In the genomic region with DNA sequence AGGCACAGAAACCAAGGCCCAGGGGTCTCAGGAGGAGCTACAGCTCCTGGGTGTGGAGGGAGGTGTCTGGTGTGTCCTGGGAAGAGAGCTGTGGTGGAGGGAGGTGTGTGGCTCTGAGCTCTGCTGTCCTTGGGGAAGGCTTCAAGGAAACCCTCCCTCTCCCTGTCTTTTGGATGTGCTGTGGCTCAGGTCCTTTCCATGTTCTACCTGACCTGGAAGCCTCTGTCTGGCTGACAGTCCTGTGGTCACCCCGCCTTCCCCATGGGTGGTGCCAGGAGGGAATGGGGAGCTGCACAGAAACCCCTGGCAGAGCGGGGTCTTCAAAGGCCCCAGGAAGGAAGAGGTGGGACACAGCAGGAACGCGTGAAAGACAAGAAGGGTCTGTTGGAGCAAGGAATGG, we compare ENCODE assay signal across 18 cellular contexts. TPM values are rescaled to one million over a fixed set of nuclear protein-coding genes. Genes with fewer than 3 reads are reported as not detected.
DNase-seq lines count a peak whose midpoint lies in the region; ATAC-seq and TF ChIP-seq lines count a peak whose summit lies in the region.
"Had no signal": no experiment of that assay in that cellular context is flagged by ENCODE, and none has a peak within 500 bp of the region (broad histone marks: within the 10 kb centered on the region; RNA-seq: fewer than 3 reads in every experiment).

No MANE protein-coding gene starts in this region.

- H4K20me1 ChIP-seq in BLaER1 treated with 17β-estradiol and CSF1 and Interleukin-3, amounts not matched to agents 10 nM and 100 nM: 0 out of 22 replicates have a peak, but pooled peaks cover 0 to 4% (median 0%) of the 10 kb centered on the region in 11 experiments

- intact Hi-C loops in esophagus muscularis mucosa (cut with DNase I) (no loop called here), transverse colon (cut with DNase I; ENCODE audit: low total_unique reads) (no loop called here), left cardiac atrium (cut with DNase I) (no loop called here)

- DNase-seq in esophagus muscularis mucosa (ENCODE audit: extremely low spot score) (peak; percentile 77), transverse colon (no peak), kidney glomerular epithelial cell (lab: John Stamatoyannopoulos, UW) (no peak), SW 1271 (lab: John Stamatoyannopoulos, UW) (no peak), left cardiac atrium (no peak)
- DNase-seq: CD4-positive, alpha-beta T cell; CD8-positive, alpha-beta memory T cell; DMS 273 treated with DMSO at 0.1 percent for 48 hours; DMS79; EL; GDM1; GM23248; H7; HCEC 1CT had no signal

- no peaks in the 10 kb centered on the region for H3K27me3 ChIP-seq in BLaER1 treated with 17β-estradiol and CSF1 and Interleukin-3, amounts not matched to agents 10 nM and 100 nM
- H3K27me3 ChIP-seq in esophagus muscularis mucosa: peaks cover 0 to 57% (median 0%) of the 10 kb centered on the region in 4 donors
- H3K27me3 ChIP-seq in transverse colon: no peaks in the 10 kb centered on the region

- TF ChIP-seq POLR2A in esophagus muscularis mucosa (IDR thresholded peaks at IDR 0.05; ENCODE audit: low read depth) (no peak), transverse colon (IDR thresholded peaks at IDR 0.05) (no peak)

- no peak for ATAC-seq in left cardiac atrium
- ATAC-seq: GM12878 had no signal

- TF ChIP-seq CTCF in esophagus muscularis mucosa (IDR thresholded peaks at IDR 0.05): no peak
- TF ChIP-seq CTCF in transverse colon (IDR thresholded peaks at IDR 0.05): no peak

- no peak overlapping the region for H3K9ac ChIP-seq in BLaER1 treated with 17β-estradiol and CSF1 and Interleukin-3, amounts not matched to agents 10 nM and 100 nM
- H3K9ac ChIP-seq: GM23248 had no signal

- H3K27ac ChIP-seq in BLaER1 treated with 17β-estradiol and CSF1 and Interleukin-3, amounts not matched to agents 10 nM and 100 nM: no peak overlapping the region
- H3K27ac ChIP-seq in esophagus muscularis mucosa (replicated peaks in 1 of 4): no peak overlapping the region
- H3K27ac ChIP-seq in transverse colon: peak overlapping the region in 3 of 4 donors; percentile 24 to 67 (median 55)
- H3K27ac ChIP-seq: GM23248 had no signal

- WGBS in esophagus muscularis mucosa: 64% methylated on average over 4 of the region's 4 CpGs
- 63 to 92% methylated on average over 2 to 4 of the region's 4 CpGs for WGBS in transverse colon (ENCODE audit: low coverage in 1 of 2), 2 donors

- peak overlapping the region in 8 of 11 experiments; percentile 22 to 56 (median 36); a peak in 16 of 22 replicates for H3K4me2 ChIP-seq in BLaER1 treated with 17β-estradiol and CSF1 and Interleukin-3, amounts not matched to agents 10 nM and 100 nM

- peaks cover 0 to 18% (median 0%) of the 10 kb centered on the region in 11 experiments; a peak in 5 of 22 replicates for H3K9me3 ChIP-seq in BLaER1 treated with 17β-estradiol and CSF1 and Interleukin-3, amounts not matched to agents 10 nM and 100 nM (replicated peaks in 1 of 11)
- H3K9me3 ChIP-seq in esophagus muscularis mucosa (peaks cover 0 to 25% (median 7%) of the 10 kb centered on the region in 4 donors), transverse colon (no peaks in the 10 kb centered on the region)

- H3K4me1 ChIP-seq in BLaER1 treated with 17β-estradiol and CSF1 and Interleukin-3, amounts not matched to agents 10 nM and 100 nM: peaks cover 9 to 44% (median 39%) of the 10 kb centered on the region in 10 experiments
- H3K4me1 ChIP-seq in esophagus muscularis mucosa (no peaks in the 10 kb centered on the region), transverse colon (no peaks in the 10 kb centered on the region)

- TF ChIP-seq EP300 in esophagus muscularis mucosa (IDR thresholded peaks at IDR 0.05) (no peak), transverse colon (IDR thresholded peaks at IDR 0.05; ENCODE audit: low read depth) (no peak)

- H3K4me3 ChIP-seq in BLaER1 treated with 17β-estradiol and CSF1 and Interleukin-3, amounts not matched to agents 10 nM and 100 nM: no peak overlapping the region
- H3K4me3 ChIP-seq in esophagus muscularis mucosa (no peak overlapping the region), transverse colon (no peak overlapping the region)
- H3K4me3 ChIP-seq: GM12878, GM23248 had no signal

- no peaks in the 10 kb centered on the region for H3K36me3 ChIP-seq in BLaER1 treated with 17β-estradiol and CSF1 and Interleukin-3, amounts not matched to agents 10 nM and 100 nM
- H3K36me3 ChIP-seq in esophagus muscularis mucosa (no peaks in the 10 kb centered on the region), transverse colon (no peaks in the 10 kb centered on the region)

- in situ Hi-C loops in transverse colon (cut with MboI; ENCODE audit: low pct_ligation_motif_present in 1 of 4, low pct_unique_long_range_greater_than_20kb in 1 of 4, low sequenced_read_pairs in 3 of 4): loop anchor here in 1 of 4 donors (10.0 kb wide), 1 partner anchor 136 kb away; no protein-coding TSS in a partner anchor

RNA-seq across cellular contexts. Expression of a gene that starts 0.6 kb away (rescaled TPM):
- total RNA-seq in esophagus muscularis mucosa (1 to 10 TPM in 1 of 4 donors, under 1 TPM in 1, not detected in 2; 0.83 to 2.1 TPM), transverse colon (1,000 to 10,000 TPM in 3 of 4 donors, 10 to 100 TPM in 1; 26.3 to 2,498 (median 1,946) TPM), left cardiac atrium (not detected)
- total RNA-seq: A172; CD4-positive, alpha-beta T cell; CD8-positive, alpha-beta memory T cell; GM12878; GM23248; H1; H7 had no signal

RNA-seq across cellular contexts. Expression of a gene that starts 19.7 kb away (rescaled TPM):
- 1 to 10 TPM in 1 of 4 donors, under 1 TPM in 1, not detected in 2; 0.83 to 2.2 TPM for total RNA-seq in esophagus muscularis mucosa
- 1,000 to 10,000 TPM in 3 of 4 donors, 10 to 100 TPM in 1; 95.5 to 1,964 (median 1,677) TPM for total RNA-seq in transverse colon
- not detected for total RNA-seq in left cardiac atrium
- total RNA-seq: A172; CD4-positive, alpha-beta T cell; CD8-positive, alpha-beta memory T cell; GM23248; H1; H7 had no signal

Comparison
In these comparisons a context has a peak if more than half of its experiments do, and no peak if none do; other contexts are left out.
1. H3K27ac ChIP-seq: peak in transverse colon (3 of 4); none in BLaER1 treated with 17β-estradiol and CSF1 and Interleukin-3, amounts not matched to agents 10 nM and 100 nM (0 of 11) and esophagus muscularis mucosa (0 of 4).
2. RNA of a gene that starts 0.6 kb away (total RNA-seq): 26.3 to 2,498 TPM in transverse colon; 0.83 to 2.1 TPM in esophagus muscularis mucosa and not detected in left cardiac atrium; every median in the first group is over 4 times any median in the second.
3. RNA of a gene that starts 19.7 kb away (total RNA-seq): 95.5 to 1,964 TPM in transverse colon; 0.83 to 2.2 TPM in esophagus muscularis mucosa and not detected in left cardiac atrium; every median in the first group is over 10 times any median in the second.